Comparison of ENCODE assay signal across 8 cellular contexts in genomic region chr4:51843309-51844156, GRCh38. TPM values are rescaled to one million over a fixed set of nuclear protein-coding genes. Genes with fewer than 3 reads are reported as not detected.
DNase-seq lines count a peak whose midpoint lies in the region; ATAC-seq and TF ChIP-seq lines count a peak whose summit lies in the region.

No MANE protein-coding gene starts in this region.

- peak overlapping the region; percentile 92 to 98 (median 92) for H3K27ac Mint-ChIP-seq in brain

- H3K4me3 ChIP-seq in BJ (ENCODE audit: low read depth, low read length) (peak overlapping the region; percentile 93), HL-60 (replicated peaks; ENCODE audit: insufficient read depth, low read length) (peak overlapping the region; percentile 71), iPS-20b (ENCODE audit: low read length) (peak overlapping the region; percentile 70)

- H3K36me3 ChIP-seq in BJ (ENCODE audit: control insufficient read depth, insufficient read depth, low read length): no peaks in the 10 kb centered on the region
- H3K36me3 ChIP-seq in iPS-20b (ENCODE audit: insufficient read depth, low read depth, low read length): no peaks in the 10 kb centered on the region

- DNase-seq in BJ (ENCODE audit: low read depth): no peak
- DNase-seq in HL-60 (ENCODE audit: low read depth in 1 of 2, low spot score in 1 of 2): peak; percentile 31 to 68
- peak; percentile 43 to 61 (median 50) for DNase-seq in T-helper 1 cell
- DNase-seq in stimulated activated CD4-positive, alpha-beta T cell treated with anti-CD3 and anti-CD28 coated beads, Interleukin-12 subunit alpha, Interleukin-12 subunit beta, amount 100 ng/mL, for 24 hours (ENCODE audit: low read depth in 2 of 2): peak; percentile 31 to 55
- DNase-seq in NCI-H2107 (lab: John Stamatoyannopoulos, UW): no peak

- peak overlapping the region; percentile 81 for H3K27ac ChIP-seq in HL-60 (replicated peaks)
- no peak overlapping the region for H3K27ac ChIP-seq in iPS-20b (ENCODE audit: low read length)

- H3K9me3 ChIP-seq in iPS-20b (ENCODE audit: insufficient read depth, low read depth, low read length): no peaks in the 10 kb centered on the region

- ATAC-seq in GM19324 (IDR thresholded peaks at IDR 0.05; ENCODE audit: low FRiP score, unreplicated experiment): peak; percentile 34

- TF ChIP-seq CTCF in BJ (IDR thresholded peaks at IDR 0.05; ENCODE audit: insufficient read depth, low read depth, low read length) (no peak), HL-60 (IDR thresholded peaks at IDR 0.05; ENCODE audit: insufficient read depth, low read length) (no peak), brain (conservative IDR thresholded peaks at IDR 0.05) (no peak)

- no peaks in the 10 kb centered on the region for H3K27me3 ChIP-seq in BJ (ENCODE audit: control insufficient read depth, insufficient read depth, low read length)
- no peaks in the 10 kb centered on the region for H3K27me3 ChIP-seq in HL-60 (ENCODE audit: insufficient read depth, poor library complexity, severe bottlenecking)
- peaks cover 24% of the 10 kb centered on the region for H3K27me3 ChIP-seq in iPS-20b (ENCODE audit: insufficient read depth, low read length)

- peaks cover 10% of the 10 kb centered on the region for H3K4me1 ChIP-seq in iPS-20b (ENCODE audit: insufficient read depth, low read length)

- no peaks in the 10 kb centered on the region for H3K9me3 Mint-ChIP-seq in brain

- H3K4me1 Mint-ChIP-seq in brain: peaks cover 45% of the 10 kb centered on the region

- peaks cover 4% of the 10 kb centered on the region for H3K36me3 Mint-ChIP-seq in brain

- peaks cover 11% of the 10 kb centered on the region for H3K27me3 Mint-ChIP-seq in brain

- CTCF ChIA-PET in BJ (lab: Yijun Ruan, JAX): interaction anchor here (1.4 kb wide), 1 partner anchor 11 kb away, joined by 4 read pairs; no protein-coding TSS in a partner anchor

- H3K9ac ChIP-seq in iPS-20b (ENCODE audit: low read depth, low read length): peak overlapping the region; percentile 79; the same call in 1 of the 2 replicates

- H3K4me3 Mint-ChIP-seq in brain: peak overlapping the region; percentile 92 to 97 (median 95)

- POLR2A ChIA-PET in BJ (lab: Charles Lee): no interaction called here

RNA-seq across cellular contexts. Expression of gene DCUN1D4, which starts 0.6 kb away (rescaled TPM):
- polyA plus RNA-seq in BJ (2011; rRNA removed) (50.7 and 69.2 TPM in 2 replicates), brain (ENCODE audit: insufficient read depth, low read depth, low replicate concordance) (5.7 TPM)
- 54.9 and 59.7 TPM in 2 replicates for polyA minus RNA-seq in BJ (2011; rRNA and poly(A)+ RNA removed)

Comparison
In these comparisons a context has a peak if more than half of its experiments do, and no peak if none do; other contexts are left out.
1. DNase-seq: peak in HL-60 (2 of 2), T-helper 1 cell (5 of 5) and stimulated activated CD4-positive, alpha-beta T cell treated with anti-CD3 and anti-CD28 coated beads, Interleukin-12 subunit alpha, Interleukin-12 subunit beta, amount 100 ng/mL, for 24 hours (2 of 2); none in BJ (single experiment) and NCI-H2107 (single experiment).
2. Peak in every context shown above with its lines, with median percentiles within 50 percentile points of each other: H3K4me3 ChIP-seq.